ENCODE assay signal across 17 cellular contexts in the genomic region with DNA sequence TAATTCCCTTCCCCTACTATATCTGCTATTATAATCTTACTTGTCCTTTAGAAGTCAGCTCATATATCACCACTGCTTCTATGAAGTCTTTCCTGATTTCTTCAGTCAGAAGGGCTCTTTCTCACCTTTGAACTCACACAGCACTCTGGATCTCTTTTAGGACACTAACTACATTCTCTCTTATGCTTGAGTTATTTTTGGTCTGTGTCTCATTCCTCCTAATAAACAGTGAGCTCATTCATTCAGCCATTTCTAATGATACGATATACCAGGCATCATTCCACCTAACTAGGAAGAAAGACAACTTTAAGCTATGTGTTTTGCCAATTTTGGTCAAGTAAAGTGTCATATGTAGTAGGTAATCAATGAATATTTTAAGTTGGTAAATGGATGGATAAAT. TPM values are rescaled to one million over a fixed set of nuclear protein-coding genes. Genes with fewer than 3 reads are reported as not detected.
DNase-seq lines count a peak whose midpoint lies in the region; ATAC-seq and TF ChIP-seq lines count a peak whose summit lies in the region.
"Had no signal": no experiment of that assay in that cellular context is flagged by ENCODE, and none has a peak within 500 bp of the region (broad histone marks: within the 10 kb centered on the region; RNA-seq: fewer than 3 reads in every experiment).

No MANE protein-coding gene starts in this region.

- no peak overlapping the region for H3K4me2 ChIP-seq in mesenchymal stem cell (ENCODE audit: low read length, poor library complexity, severe bottlenecking)

- no peak overlapping the region for H2AK5ac ChIP-seq in mesenchymal stem cell (ENCODE audit: low read length, severe bottlenecking)

- H3K4me1 ChIP-seq in heart left ventricle: peaks cover 0 to 19% (median 8%) of the 10 kb centered on the region in 12 donors
- peaks cover 2% of the 10 kb centered on the region for H3K4me1 ChIP-seq in mesenchymal stem cell (ENCODE audit: control insufficient read depth, insufficient read depth, low read depth, low read length)

- no peak for TF ChIP-seq CTCF in heart left ventricle (IDR thresholded peaks at IDR 0.05)
- TF ChIP-seq CTCF in RWPE1 (conservative IDR thresholded peaks at IDR 0.05; ENCODE audit: low read depth): no peak

- no peak overlapping the region for H2BK12ac ChIP-seq in mesenchymal stem cell (ENCODE audit: low read length in 2 of 2)

- no peak overlapping the region for H2AFZ ChIP-seq in mesenchymal stem cell (ENCODE audit: low read depth, low read length)

- intact Hi-C loops in heart left ventricle (cut with DNase I): no loop called here

- POLR2A ChIA-PET in RWPE1 (lab: Yijun Ruan, JAX; ENCODE audit: low non-redundant PET): no interaction called here

- no peaks in the 10 kb centered on the region for H3K79me1 ChIP-seq in mesenchymal stem cell (replicated peaks; ENCODE audit: low read length, poor library complexity, severe bottlenecking)

- TF ChIP-seq POLR2A in heart left ventricle (IDR thresholded peaks at IDR 0.05): no peak

- H3K36me3 ChIP-seq in heart left ventricle: peaks cover 0 to 14% (median 0%) of the 10 kb centered on the region in 9 donors
- H3K36me3 ChIP-seq in mesenchymal stem cell (ENCODE audit: control insufficient read depth in 1 of 2, insufficient read depth in 2 of 2, low read depth in 1 of 2, low read length in 2 of 2): no peaks in the 10 kb centered on the region

- no peak overlapping the region for H2BK5ac ChIP-seq in mesenchymal stem cell (ENCODE audit: low read depth, low read length, poor library complexity, severe bottlenecking)

- H2BK15ac ChIP-seq in mesenchymal stem cell (ENCODE audit: low read depth, poor library complexity, severe bottlenecking): no peak overlapping the region

- H3K27ac ChIP-seq in heart left ventricle (peak overlapping the region; percentile 64 to 98 (median 89)), mesenchymal stem cell (ENCODE audit: low read length, poor library complexity, severe bottlenecking) (no peak overlapping the region), RWPE1 (no peak overlapping the region)
- H3K27ac ChIP-seq: C4-2B had no signal

- H3K4ac ChIP-seq in mesenchymal stem cell (ENCODE audit: low read depth in 1 of 2, low read length in 2 of 2): no peak overlapping the region

- peak; percentile 55 to 79 (median 72) for ATAC-seq in heart left ventricle
- ATAC-seq: Panc1 had no signal

- WGBS in heart left ventricle, 4 donors: 39 to 46% (median 42%) methylated on average over 1 of the region's 1 CpG
- WGBS in mesenchymal stem cell: no CpG with 5 or more reads among the region's 1 CpG

- no peak overlapping the region for H3K18ac ChIP-seq in mesenchymal stem cell (ENCODE audit: low read depth in 1 of 2, low read length in 2 of 2)

- H3K27me3 ChIP-seq in heart left ventricle: no peaks in the 10 kb centered on the region
- peaks cover 4 to 8% of the 10 kb centered on the region in 2 experiments for H3K27me3 ChIP-seq in mesenchymal stem cell (ENCODE audit: control insufficient read depth in 1 of 2, insufficient read depth in 1 of 2, low read length in 2 of 2)

- H2BK120ac ChIP-seq in mesenchymal stem cell (ENCODE audit: low read depth, low read length): no peak overlapping the region

- CTCF ChIA-PET in RWPE1 (lab: Yijun Ruan, JAX): interaction anchor here (0.7 to 1.4 kb wide), 4 partner anchors 13 to 124 kb away, joined by 3 to 5 read pairs (median 3); no protein-coding TSS in a partner anchor

- H3K4me3 ChIP-seq in heart left ventricle: peak overlapping the region in 8 of 12 donors; percentile 4 to 37 (median 19)
- H3K4me3 ChIP-seq in mesenchymal stem cell (ENCODE audit: insufficient read depth in 1 of 2, low read depth in 1 of 2, low read length in 2 of 2): no peak overlapping the region

- peaks cover 0 to 4% (median 0%) of the 10 kb centered on the region in 12 donors for H3K9me3 ChIP-seq in heart left ventricle
- H3K9me3 ChIP-seq in mesenchymal stem cell (ENCODE audit: control insufficient read depth, low read length): no peaks in the 10 kb centered on the region

- no peak overlapping the region for H3K9ac ChIP-seq in mesenchymal stem cell (ENCODE audit: low read length)

- no peak overlapping the region for H4K91ac ChIP-seq in mesenchymal stem cell (ENCODE audit: low read length)

- no peak overlapping the region for H3K14ac ChIP-seq in mesenchymal stem cell (ENCODE audit: low read length in 2 of 2)

- no peak overlapping the region for H3K23ac ChIP-seq in mesenchymal stem cell (ENCODE audit: low read length in 2 of 2)

- DNase-seq in COLO829 (ENCODE audit: low spot score) (peak; percentile 71), heart left ventricle (no peak), mesenchymal stem cell (peak; percentile 3), renal cortical epithelial cell (ENCODE audit: low read depth) (peak; percentile 20), NCI-H146 treated with DMSO at 0.1 percent for 48 hours (lab: John Stamatoyannopoulos, UW; ENCODE audit: unreplicated experiment) (no peak), RWPE1 (ENCODE audit: low spot score) (no peak), NCI-H1105 (lab: John Stamatoyannopoulos, UW) (no peak)
- DNase-seq: Calu3, DMS53, H7, KBM-7, NCI-H1436 treated with DMSO at 0.1 percent for 48 hours, NCI-H510A treated with DMSO at 0.1 percent for 48 hours, SHP77 treated with DMSO at 0.1 percent for 48 hours had no signal

- no peak overlapping the region for H4K8ac ChIP-seq in mesenchymal stem cell (ENCODE audit: low read length)

RNA-seq across cellular contexts. Expression of gene STYXL2, which starts 1.2 kb away (rescaled TPM):
- total RNA-seq in heart left ventricle (100 to 1,000 TPM; 108 to 329 (median 163) TPM), renal cortical epithelial cell (0.05 TPM in 1 of 2 replicates, not detected in the other)
- 10 to 100 TPM; 55.0 to 77.1 TPM for polyA plus RNA-seq in heart left ventricle
- 0.03 TPM for polyA plus RNA-seq in mesenchymal stem cell (2013, experiment 1 of 2)
- not detected for polyA plus RNA-seq in mesenchymal stem cell (2013, experiment 2 of 2)
- total RNA-seq: A673, Calu3 had no signal

RNA-seq across cellular contexts. Expression of gene GPA33, which starts 2.5 kb away (rescaled TPM):
- total RNA-seq in heart left ventricle (1 to 10 TPM in 5 of 9 donors, under 1 TPM in 3, not detected in 1; 0.50 to 3.6 (median 1.4) TPM), renal cortical epithelial cell (0.10 and 0.17 TPM in 2 replicates)
- polyA plus RNA-seq in heart left ventricle: under 1 TPM; 0.15 to 0.88 TPM
- not detected for polyA plus RNA-seq in mesenchymal stem cell (2013, experiment 1 of 2)
- polyA plus RNA-seq in mesenchymal stem cell (2013, experiment 2 of 2): not detected
- total RNA-seq: A673, Calu3 had no signal

Comparison
In these comparisons a context has a peak if more than half of its experiments do, and no peak if none do; other contexts are left out.
1. DNase-seq: peak in COLO829 (single experiment), mesenchymal stem cell (single experiment) and renal cortical epithelial cell (single experiment); none in heart left ventricle (0 of 5), NCI-H146 treated with DMSO at 0.1 percent for 48 hours (single experiment), RWPE1 (single experiment) and NCI-H1105 (single experiment).
2. H3K27ac ChIP-seq: peak in heart left ventricle (12 of 12); none in mesenchymal stem cell (single experiment) and RWPE1 (single experiment).
3. H3K4me3 ChIP-seq: peak in heart left ventricle (8 of 12); none in mesenchymal stem cell (0 of 2).
4. RNA of gene STYXL2, which starts 1.2 kb away (total RNA-seq): 108 to 329 TPM in heart left ventricle; 0.05 TPM in renal cortical epithelial cell; every median in the first group is over 100 times any median in the second.